22 cellular contexts compared by ENCODE assay signal in genomic region chr1:69197816-69198215, GRCh38.
"Had no signal": no experiment of that assay in that cellular context is flagged by ENCODE, and none has a peak within 500 bp of the region (broad histone marks: within the 10 kb centered on the region; RNA-seq: fewer than 3 reads in every experiment).

No MANE protein-coding gene starts in this region.

- H2AFZ ChIP-seq: hepatocyte had no signal

- H3K27me3 ChIP-seq: dorsolateral prefrontal cortex, esophagus muscularis mucosa, gastroesophageal sphincter, heart left ventricle, hepatocyte, left lung had no signal

- H3K4me1 ChIP-seq: esophagus muscularis mucosa, foreskin keratinocyte, gastroesophageal sphincter, heart left ventricle, left lung, lower lobe of right lung had no signal

- DNase-seq: dermis blood vessel endothelial cell; dorsolateral prefrontal cortex; effector CD4-positive, alpha-beta T cell; effector memory CD4-positive, alpha-beta T cell; foreskin keratinocyte; heart left ventricle; hypothalamus; immature natural killer cell; islet precursor cell; left cardiac atrium; left lung; left ventricle myocardium superior; lower lobe of right lung; mesenchymal stem cell; midbrain; naive thymus-derived CD4-positive, alpha-beta T cell had no signal

- H3K36me3 ChIP-seq: esophagus muscularis mucosa, gastroesophageal sphincter, heart left ventricle, left lung, lower lobe of right lung had no signal

- FAIRE-seq: endothelial cell of umbilical vein, frontal cortex had no signal

- H3K4me3 ChIP-seq: coronary artery, dorsolateral prefrontal cortex, esophagus muscularis mucosa, gastroesophageal sphincter, heart left ventricle, hepatocyte, left lung, lower lobe of right lung had no signal

- H3K27ac ChIP-seq: coronary artery, dorsolateral prefrontal cortex, esophagus muscularis mucosa, foreskin keratinocyte, gastroesophageal sphincter, heart left ventricle, hepatocyte, left lung, lower lobe of right lung had no signal

- H3K79me2 ChIP-seq: hepatocyte had no signal

- H3K4me2 ChIP-seq: hepatocyte had no signal

- H3K9me3 ChIP-seq: esophagus muscularis mucosa, gastroesophageal sphincter, heart left ventricle, left lung, lower lobe of right lung had no signal

- ATAC-seq: foreskin keratinocyte; gastroesophageal sphincter; heart left ventricle; left cardiac atrium; left lung; left ventricle myocardium superior; lower lobe of right lung; naive thymus-derived CD4-positive, alpha-beta T cell had no signal
